Comparison of ENCODE assay signal across 27 cellular contexts in the genomic region with DNA sequence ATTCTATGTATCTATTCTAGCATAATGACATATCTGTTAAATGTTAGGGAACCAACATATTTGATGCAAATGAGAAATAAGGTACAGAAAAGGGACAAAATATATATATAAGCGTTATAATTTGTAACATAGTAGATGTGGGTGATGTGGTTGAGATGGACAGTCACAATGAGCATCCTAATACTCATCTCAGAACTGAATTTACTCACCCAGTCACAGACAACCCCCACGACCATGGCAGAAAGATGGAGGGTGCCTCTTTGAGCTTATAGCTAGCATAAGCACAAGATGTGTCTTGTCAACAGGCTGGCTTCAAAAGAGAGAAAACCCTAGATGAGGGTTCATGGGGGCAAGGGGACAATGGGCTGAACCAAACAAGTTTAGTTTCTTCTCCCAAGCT. TPM values are rescaled to one million over a fixed set of nuclear protein-coding genes. Genes with fewer than 3 reads are reported as not detected.
DNase-seq lines count a peak whose midpoint lies in the region; ATAC-seq and TF ChIP-seq lines count a peak whose summit lies in the region.
"Had no signal": no experiment of that assay in that cellular context is flagged by ENCODE, and none has a peak within 500 bp of the region (broad histone marks: within the 10 kb centered on the region; RNA-seq: fewer than 3 reads in every experiment).

No MANE protein-coding gene starts in this region.

- no peak for TF ChIP-seq CTCF in GM10248 (IDR thresholded peaks at IDR 0.05; ENCODE audit: control extremely low read depth, extremely low read depth, low read depth, missing control alignments)
- TF ChIP-seq CTCF in GM23338 (conservative IDR thresholded peaks at IDR 0.05; ENCODE audit: low read depth in 2 of 2): no peak
- TF ChIP-seq CTCF in foreskin keratinocyte (conservative IDR thresholded peaks at IDR 0.05): no peak
- TF ChIP-seq CTCF in tibial artery (IDR thresholded peaks at IDR 0.05): no peak

- no peaks in the 10 kb centered on the region for H3K9me2 ChIP-seq in GM23338 (ENCODE audit: insufficient read depth)

- H3K4me1 Mint-ChIP-seq in GM23338: no peaks in the 10 kb centered on the region
- H3K4me1 Mint-ChIP-seq: naive thymus-derived CD8-positive, alpha-beta T cell had no signal

- CTCF ChIA-PET in GM10248 (lab: Yijun Ruan, JAX): interaction anchor here (1.1 to 5.3 kb wide), 3 partner anchors 13 to 43 kb away, joined by 3 to 41 read pairs (median 3); no protein-coding TSS in a partner anchor

- intact Hi-C loops in tibial artery (cut with DNase I; ENCODE audit: low total_unique reads): no loop called here

- H3F3A ChIP-seq in GM23338 (replicated peaks; ENCODE audit: low read depth): no peaks in the 10 kb centered on the region

- peak; percentile 48 for ATAC-seq in GM18861 (IDR thresholded peaks at IDR 0.05; ENCODE audit: unreplicated experiment)
- ATAC-seq in GM23338: no peak
- peak; percentile 54 for ATAC-seq in HG03159 (IDR thresholded peaks at IDR 0.05; ENCODE audit: unreplicated experiment)
- no peak for ATAC-seq in foreskin keratinocyte
- ATAC-seq: left cardiac atrium; naive thymus-derived CD8-positive, alpha-beta T cell; upper lobe of right lung had no signal

- TF ChIP-seq POLR2A in erythroblast (IDR thresholded peaks at IDR 0.05; ENCODE audit: low read length): no peak

- no peak overlapping the region for H3K4me3 ChIP-seq in GM23338
- no peak overlapping the region for H3K4me3 ChIP-seq in tibial artery
- H3K4me3 ChIP-seq: adrenal gland, breast epithelium, coronary artery, GM23248, right atrium auricular region, upper lobe of right lung had no signal

- H3K27me3 Mint-ChIP-seq in GM23338 (ENCODE audit: insufficient read depth, low read depth, poor library complexity): peaks cover 2% of the 10 kb centered on the region

- no peaks in the 10 kb centered on the region for H3K9me3 Mint-ChIP-seq in GM23338

- H3K4me3 Mint-ChIP-seq in GM23338: no peak overlapping the region
- H3K4me3 Mint-ChIP-seq: naive thymus-derived CD8-positive, alpha-beta T cell had no signal

- H3K27ac Mint-ChIP-seq in GM23338: no peak overlapping the region
- H3K27ac Mint-ChIP-seq: naive thymus-derived CD8-positive, alpha-beta T cell had no signal

- POLR2A ChIA-PET in GM10248 (lab: Yijun Ruan, JAX): no interaction called here

- no peaks in the 10 kb centered on the region for H3K79me2 ChIP-seq in GM23338 (replicated peaks; ENCODE audit: insufficient read depth)

- no peaks in the 10 kb centered on the region for H4K20me1 ChIP-seq in GM23338 (replicated peaks; ENCODE audit: insufficient read depth)

- H3K27ac ChIP-seq in GM23338 (ENCODE audit: low read depth) (no peak overlapping the region), foreskin keratinocyte (no peak overlapping the region), tibial artery (no peak overlapping the region)
- H3K27ac ChIP-seq: adrenal gland, breast epithelium, coronary artery, GM23248, KMS-11, right atrium auricular region, upper lobe of right lung had no signal

- H3K36me3 ChIP-seq in GM23338 (ENCODE audit: insufficient read depth) (no peaks in the 10 kb centered on the region), tibial artery (no peaks in the 10 kb centered on the region)
- H3K36me3 ChIP-seq: adrenal gland, BE2C, breast epithelium, right atrium auricular region, upper lobe of right lung had no signal

- H3K27me3 ChIP-seq in GM23338 (ENCODE audit: insufficient read depth) (no peaks in the 10 kb centered on the region), foreskin keratinocyte (no peaks in the 10 kb centered on the region), tibial artery (no peaks in the 10 kb centered on the region)
- H3K27me3 ChIP-seq: BE2C, breast epithelium, right atrium auricular region, upper lobe of right lung had no signal

- H2AFZ ChIP-seq in GM23338: peak overlapping the region; percentile 33; the same call in 1 of the 2 replicates
- H2AFZ ChIP-seq: GM23248 had no signal

- H3K36me3 Mint-ChIP-seq in GM23338 (ENCODE audit: low read depth): no peaks in the 10 kb centered on the region

- no peak overlapping the region for H3K4me2 ChIP-seq in GM23338
- H3K4me2 ChIP-seq: KMS-11 had no signal

- peak; percentile 19 for DNase-seq in GM10248 (ENCODE audit: extremely low spot score)
- DNase-seq in GM23338 (ENCODE audit: low spot score): no peak
- no peak for DNase-seq in erythroblast (lab: John Stamatoyannopoulos, UW)
- DNase-seq in foreskin keratinocyte: no peak
- no peak for DNase-seq in pons (ENCODE audit: low spot score)
- no peak for DNase-seq in tibial artery
- DNase-seq: activated CD4-positive, alpha-beta T cell treated with anti-CD3 and anti-CD28 coated beads, Interleukin-2, amount 50 U/mL, for 1 hour; activated gamma-delta T cell treated with Interleukin-2 at 50 U/mL for 16 hours; adrenal gland; BE2C; COR-L47; DND-41; glutamatergic neuron; GM23248; left cardiac atrium; mesendoderm; naive thymus-derived CD8-positive, alpha-beta T cell; NCI-H2171; upper lobe of right lung had no signal

- H3K9me3 ChIP-seq in tibial artery: no peaks in the 10 kb centered on the region
- H3K9me3 ChIP-seq: adrenal gland, BE2C, breast epithelium, upper lobe of right lung had no signal

- H3K4me1 ChIP-seq in GM23338 (ENCODE audit: insufficient read depth) (no peaks in the 10 kb centered on the region), foreskin keratinocyte (peaks cover 16% of the 10 kb centered on the region), tibial artery (no peaks in the 10 kb centered on the region)
- H3K4me1 ChIP-seq: adrenal gland, BE2C, breast epithelium, right atrium auricular region, upper lobe of right lung had no signal

TF ChIP-seq in GM23338, 12 proteins besides CTCF, POLR2A, EP300 and RAD21 (continues in another document):
- TF ChIP-seq CREB1 (CRISPR knock-in tag; IDR thresholded peaks at IDR 0.05; ENCODE audit: low read depth) (no peak), JUNB (IDR thresholded peaks at IDR 0.05; ENCODE audit: unreplicated experiment) (no peak), POLR2AphosphoS5 (IDR thresholded peaks at IDR 0.05; ENCODE audit: low read depth) (no peak), ZNF331 (CRISPR knock-in tag; IDR thresholded peaks at IDR 0.05; ENCODE audit: low read depth) (no peak), ETS1 (IDR thresholded peaks at IDR 0.05) (no peak)

RNA-seq across cellular contexts. Expression of gene DSG3, which starts 9.1 kb away (rescaled TPM):
- 0.24 TPM in 1 of 2 replicates, not detected in the other for total RNA-seq in GM23338 (2014; rRNA removed; shearing (Covaris generic))
- 0.05 and 0.07 TPM in 2 replicates for polyA plus RNA-seq in GM23338 (2016; fragmentation: Nextera tagmentation; extraction: Ambion mirVana)
- total RNA-seq in foreskin keratinocyte: 73.1 and 102 TPM in 2 replicates
- 18.4 and 20.3 TPM in 2 replicates for polyA plus RNA-seq in foreskin keratinocyte
- total RNA-seq: fibroblast of lung; GM23248; HT-29; left cardiac atrium; naive thymus-derived CD8-positive, alpha-beta T cell had no signal
- polyA plus RNA-seq: GM23248; naive thymus-derived CD8-positive, alpha-beta T cell had no signal

RNA-seq across cellular contexts. Expression of gene DSG2, which starts 59.6 kb away (rescaled TPM):
- 144 and 147 TPM in 2 replicates for total RNA-seq in GM23338 (2014; rRNA removed; shearing (Covaris generic))
- polyA plus RNA-seq in GM23338 (2016; fragmentation: Nextera tagmentation; extraction: Ambion mirVana) (41.2 and 44.7 TPM in 2 replicates), foreskin keratinocyte (28.0 and 35.4 TPM in 2 replicates)
- 142 and 144 TPM in 2 replicates for total RNA-seq in foreskin keratinocyte
- polyA plus RNA-seq: GM23248 had no signal

Comparison
In these comparisons a context has a peak if more than half of its experiments do, and no peak if none do; other contexts are left out.
1. ATAC-seq: peak in GM18861 (single experiment) and HG03159 (single experiment); none in GM23338 (single experiment) and foreskin keratinocyte (single experiment).
2. RNA of gene DSG3, which starts 9.1 kb away (total RNA-seq): 73.1 to 102 TPM in foreskin keratinocyte; 0.24 TPM in GM23338; every median in the first group is over 10 times any median in the second.